Comparison of ENCODE assay signal across 8 cellular contexts in genomic region chr3:23761440-23761896, GRCh38. TPM values are rescaled to one million over a fixed set of nuclear protein-coding genes. Genes with fewer than 3 reads are reported as not detected.
DNase-seq lines count a peak whose midpoint lies in the region; ATAC-seq and TF ChIP-seq lines count a peak whose summit lies in the region.

No MANE protein-coding gene starts in this region.

- no peaks in the 10 kb centered on the region for H3K36me3 ChIP-seq in HEK293 (ENCODE audit: control insufficient read depth in 2 of 2, insufficient read depth in 1 of 2, low read length in 2 of 2)

- CTCF ChIA-PET in activated CD4-positive, alpha-beta T cell treated with anti-CD3 and anti-CD28 coated beads for 36 hours (lab: Charles Lee) = interaction anchor here (1.5 kb wide), 1 partner anchor 16 kb away, joined by 7 read pairs; no protein-coding TSS in a partner anchor
- CTCF ChIA-PET in HEK293 (lab: Yijun Ruan, JAX) = interaction anchor here (0.6 to 1.9 kb wide), 8 partner anchors 9 to 112 kb away, joined by 3 to 7 read pairs (median 4); no protein-coding TSS in a partner anchor

- TF ChIP-seq CTCF in HEK293 (tag by site-specific recombination; IDR thresholded peaks at IDR 0.05) = no peak; the same call in 1 of the 2 replicates
- peak; percentile 42 for TF ChIP-seq CTCF in osteocyte (IDR thresholded peaks at IDR 0.05)

- H3K27me3 Mint-ChIP-seq in activated CD4-positive, alpha-beta T cell treated with anti-CD3 and anti-CD28 coated beads for 36 hours = no peaks in the 10 kb centered on the region
- no peaks in the 10 kb centered on the region for H3K27me3 Mint-ChIP-seq in central memory CD8-positive, alpha-beta T cell
- H3K27me3 Mint-ChIP-seq in osteocyte (ENCODE audit: unreplicated experiment) = no peaks in the 10 kb centered on the region

- no peaks in the 10 kb centered on the region for H3K36me3 Mint-ChIP-seq in activated CD4-positive, alpha-beta T cell treated with anti-CD3 and anti-CD28 coated beads for 36 hours (ENCODE audit: low read depth)
- H3K36me3 Mint-ChIP-seq in central memory CD8-positive, alpha-beta T cell (ENCODE audit: insufficient read depth) = peaks cover 4% of the 10 kb centered on the region
- no peaks in the 10 kb centered on the region for H3K36me3 Mint-ChIP-seq in osteocyte (ENCODE audit: unreplicated experiment)

- H3K4me3 ChIP-seq in HEK293 (ENCODE audit: low read depth, low read length) = no peak overlapping the region

- no peaks in the 10 kb centered on the region for H3K9me3 Mint-ChIP-seq in activated CD4-positive, alpha-beta T cell treated with anti-CD3 and anti-CD28 coated beads for 36 hours (ENCODE audit: low read depth)
- H3K9me3 Mint-ChIP-seq in central memory CD8-positive, alpha-beta T cell = no peaks in the 10 kb centered on the region
- H3K9me3 Mint-ChIP-seq in osteocyte (ENCODE audit: unreplicated experiment) = no peaks in the 10 kb centered on the region

- intact Hi-C loops in activated CD4-positive, alpha-beta T cell treated with anti-CD3 and anti-CD28 coated beads for 36 hours (cut with DNase I, micrococcal nuclease) = no loop called here

- no peak overlapping the region for H3K27ac Mint-ChIP-seq in activated CD4-positive, alpha-beta T cell treated with anti-CD3 and anti-CD28 coated beads for 36 hours
- peak overlapping the region; percentile 77 for H3K27ac Mint-ChIP-seq in central memory CD8-positive, alpha-beta T cell (ENCODE audit: low read depth)
- no peak overlapping the region for H3K27ac Mint-ChIP-seq in osteocyte (ENCODE audit: unreplicated experiment)

- H3K4me1 ChIP-seq in HEK293 (ENCODE audit: control insufficient read depth, insufficient read depth, low read length) = no peaks in the 10 kb centered on the region

- H3K4me1 Mint-ChIP-seq in activated CD4-positive, alpha-beta T cell treated with anti-CD3 and anti-CD28 coated beads for 36 hours = peaks cover 28% of the 10 kb centered on the region
- H3K4me1 Mint-ChIP-seq in central memory CD8-positive, alpha-beta T cell = peaks cover 43% of the 10 kb centered on the region
- H3K4me1 Mint-ChIP-seq in osteocyte (ENCODE audit: unreplicated experiment) = peaks cover 10% of the 10 kb centered on the region

- POLR2A ChIA-PET in activated CD4-positive, alpha-beta T cell treated with anti-CD3 and anti-CD28 coated beads for 36 hours (lab: Charles Lee) = interaction anchor here (1.1 kb wide), 1 partner anchor 42 kb away, joined by 3 read pairs; no protein-coding TSS in a partner anchor
- POLR2A ChIA-PET in HEK293 (lab: Yijun Ruan, JAX) = no interaction called here

- no peak overlapping the region for H3K4me3 Mint-ChIP-seq in activated CD4-positive, alpha-beta T cell treated with anti-CD3 and anti-CD28 coated beads for 36 hours
- H3K4me3 Mint-ChIP-seq in central memory CD8-positive, alpha-beta T cell = peak overlapping the region; percentile 57
- no peak overlapping the region for H3K4me3 Mint-ChIP-seq in osteocyte (ENCODE audit: unreplicated experiment)

- peak; percentile 38 for DNase-seq in activated CD4-positive, alpha-beta T cell treated with anti-CD3 and anti-CD28 coated beads for 36 hours
- DNase-seq in activated CD4-positive, alpha-beta T cell treated with anti-CD3 and anti-CD28 coated beads, Interleukin-2, amount 50 U/mL, for 1 hour = no peak
- peak; percentile 38 for DNase-seq in LoVo (ENCODE audit: low spot score)
- no peak for DNase-seq in central memory CD8-positive, alpha-beta T cell (ENCODE audit: low spot score in 2 of 2)
- no peak for DNase-seq in osteocyte (ENCODE audit: extremely low spot score, unreplicated experiment)
- no peak for DNase-seq in NCI-H2107 (lab: John Stamatoyannopoulos, UW)
- DNase-seq in dedifferentiated amniotic fluid mesenchymal stem cell (ENCODE audit: extremely low spot score) = no peak

- no peak overlapping the region for H3K27ac ChIP-seq in HEK293 (ENCODE audit: extremely low read depth, low read depth, low read length)

- peak; percentile 66 for ATAC-seq in activated CD4-positive, alpha-beta T cell treated with anti-CD3 and anti-CD28 coated beads for 36 hours
- no peak for ATAC-seq in central memory CD8-positive, alpha-beta T cell (replicated peaks; ENCODE audit: extremely low read depth, poor library complexity, severe bottlenecking)

- H3K9me3 ChIP-seq in HEK293 (ENCODE audit: control insufficient read depth, insufficient read depth, low read depth, low read length) = no peaks in the 10 kb centered on the region

TF ChIP-seq in HEK293, 187 proteins besides CTCF, POLR2A, EP300 and RAD21 (continues in another document):
- no peak for TF ChIP-seq SP2 (tag by site-specific recombination; IDR thresholded peaks at IDR 0.05)
- TF ChIP-seq ZNF768 (tag by site-specific recombination; IDR thresholded peaks at IDR 0.05) = no peak
- no peak for TF ChIP-seq RBAK (tag by site-specific recombination; IDR thresholded peaks at IDR 0.05)
- no peak for TF ChIP-seq BCL6B (tag by site-specific recombination; IDR thresholded peaks at IDR 0.05)
- 0 out of 2 replicates have a peak, but pooled peaks have one; percentile 33 for TF ChIP-seq TRIM28 (IDR thresholded peaks at IDR 0.05; ENCODE audit: borderline replicate concordance, low read length)
- 0 out of 2 replicates have a peak, but pooled peaks have one; percentile 20 for TF ChIP-seq ZSCAN30 (tag by site-specific recombination; IDR thresholded peaks at IDR 0.05)
- TF ChIP-seq ZNF23 (tag by site-specific recombination; IDR thresholded peaks at IDR 0.05; ENCODE audit: borderline replicate concordance) = no peak
- no peak for TF ChIP-seq ZBTB49 (tag by site-specific recombination; IDR thresholded peaks at IDR 0.05; ENCODE audit: low read depth)
- TF ChIP-seq YY2 (tag by site-specific recombination; IDR thresholded peaks at IDR 0.05) = 0 out of 2 replicates have a peak, but pooled peaks have one; percentile 23
- peak; percentile 60; the same call in 1 of the 2 replicates for TF ChIP-seq ZFP69B (tag by site-specific recombination; IDR thresholded peaks at IDR 0.05)
- TF ChIP-seq ZNF302 (tag by site-specific recombination; IDR thresholded peaks at IDR 0.05; ENCODE audit: low read depth) = no peak
- 0 out of 2 replicates have a peak, but pooled peaks have one; percentile 32 for TF ChIP-seq ZBTB17 (tag by site-specific recombination; IDR thresholded peaks at IDR 0.05)
- peak; percentile 44; the same call in 1 of the 2 replicates for TF ChIP-seq ZNF692 (tag by site-specific recombination; IDR thresholded peaks at IDR 0.05)
- TF ChIP-seq IKZF3 (tag by site-specific recombination; IDR thresholded peaks at IDR 0.05) = peak; percentile 29; the same call in 1 of the 2 replicates
- TF ChIP-seq ZNF654 (tag by site-specific recombination; IDR thresholded peaks at IDR 0.05; ENCODE audit: low read depth) = peak; percentile 47

RNA-seq across cellular contexts. Expression of gene UBE2E1, which starts 44.3 kb away (rescaled TPM):
- total RNA-seq in activated CD4-positive, alpha-beta T cell treated with anti-CD3 and anti-CD28 coated beads for 36 hours = 10 to 100 TPM; 86.3 to 93.8 TPM
- total RNA-seq in osteocyte = 98.5 and 104 TPM in 2 replicates

Comparison
In these comparisons a context has a peak if more than half of its experiments do, and no peak if none do; other contexts are left out.
1. DNase-seq: peak in activated CD4-positive, alpha-beta T cell treated with anti-CD3 and anti-CD28 coated beads for 36 hours (single experiment) and LoVo (single experiment); none in activated CD4-positive, alpha-beta T cell treated with anti-CD3 and anti-CD28 coated beads, Interleukin-2, amount 50 U/mL, for 1 hour (single experiment), central memory CD8-positive, alpha-beta T cell (0 of 2), osteocyte (single experiment), NCI-H2107 (single experiment) and dedifferentiated amniotic fluid mesenchymal stem cell (single experiment).